Comparison of ENCODE assay signal across 23 cellular contexts in the genomic region with DNA sequence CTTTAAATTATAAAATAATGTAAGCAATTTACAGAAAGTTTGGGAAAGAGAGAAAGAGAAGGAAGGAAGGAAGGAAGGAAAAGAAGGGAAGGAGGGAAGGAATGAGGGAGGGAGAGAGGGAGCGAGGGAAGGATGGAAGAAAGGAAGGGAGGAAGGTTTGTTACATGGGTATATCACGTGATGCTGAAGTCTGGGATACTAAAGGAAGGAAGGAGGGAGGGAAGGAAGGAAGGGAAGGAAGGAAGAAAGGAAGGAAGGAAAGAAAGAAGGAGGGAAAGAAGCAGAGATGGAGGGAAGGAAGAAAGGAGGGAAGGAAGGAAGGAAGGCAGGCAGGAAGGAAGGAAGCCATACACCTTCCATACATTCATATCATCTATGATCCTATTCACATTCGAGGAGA. TPM values are rescaled to one million over a fixed set of nuclear protein-coding genes. Genes with fewer than 3 reads are reported as not detected.
"Had no signal": no experiment of that assay in that cellular context is flagged by ENCODE, and none has a peak within 500 bp of the region (broad histone marks: within the 10 kb centered on the region; RNA-seq: fewer than 3 reads in every experiment).

No MANE protein-coding gene starts in this region.

- FAIRE-seq: HTR-8/SVneo, RCC 7860 had no signal

- H3K9me3 ChIP-seq: MG63, SJSA1 had no signal

- DNase-seq: Karpas-422, KG1, MG63, NCI-H1092, NCI-H1436, NCI-H187, NCI-H2029, NCI-H2081 treated with DMSO at 0.1 percent for 48 hours, NCI-H2171, NCI-H226, NCI-H446, NCI-H510A, NCI-H524 treated with DMSO at 0.1 percent for 48 hours, NCI-H69, NCI-H774, Right ventricle myocardium superior, RPMI8226, SIG-M5 had no signal

- H3K27ac ChIP-seq: HL-60, SJSA1, SK-N-MC had no signal

- H3K36me3 ChIP-seq: MG63, SJSA1 had no signal

- H3K4me3 ChIP-seq: MG63, SJSA1, SK-N-MC had no signal

- H3K27me3 ChIP-seq: MG63, SJSA1 had no signal

- H3K4me1 ChIP-seq: SJSA1 had no signal

RNA-seq across cellular contexts. Expression of a gene that starts 48.9 kb away (rescaled TPM):
- total RNA-seq: Right ventricle myocardium superior, SJSA1 had no signal
